In genomic region chr10:122306282-122306681, GRCh38 we compare ENCODE assay signal across 1 cellular context.
TF ChIP-seq lines count a peak whose summit lies in the region.

No MANE protein-coding gene starts in this region.

TF ChIP-seq in HCT116, 20 proteins besides CTCF, POLR2A, EP300 and RAD21 (continued from another document):
- TF ChIP-seq ELF1 (IDR thresholded peaks at IDR 0.05; ENCODE audit: borderline replicate concordance, low read depth) (no peak), ZNF274 (IDR thresholded peaks at IDR 0.05; ENCODE audit: low read depth, low read length) (no peak), EGR1 (IDR thresholded peaks at IDR 0.05; ENCODE audit: low read depth) (no peak), ZBTB33 (IDR thresholded peaks at IDR 0.05; ENCODE audit: extremely low read depth, insufficient replicate concordance, low read length) (no peak), FOSL1 (IDR thresholded peaks at IDR 0.05; ENCODE audit: low read depth) (no peak), ATF3 (IDR thresholded peaks at IDR 0.05) (no peak), YY1 (IDR thresholded peaks at IDR 0.05; ENCODE audit: extremely low read depth, insufficient replicate concordance, low read depth, low read length) (no peak), TCF7L2 (IDR thresholded peaks at IDR 0.05; ENCODE audit: borderline replicate concordance, extremely low read depth, insufficient read depth, insufficient read length) (no peak), EZH2 (IDR thresholded peaks at IDR 0.05) (no peak), EZH2phosphoT487 (IDR thresholded peaks at IDR 0.05; ENCODE audit: borderline replicate concordance) (no peak), ZFX (IDR thresholded peaks at IDR 0.05) (no peak), MAX (IDR thresholded peaks at IDR 0.05) (no peak), POLR2AphosphoS5 (IDR thresholded peaks at IDR 0.05; ENCODE audit: low read depth, low read length) (no peak), CBX3 (IDR thresholded peaks at IDR 0.05; ENCODE audit: low read depth) (no peak), JUND (IDR thresholded peaks at IDR 0.05) (no peak)
